ENCODE assay signal across 8 cellular contexts in the genomic region with DNA sequence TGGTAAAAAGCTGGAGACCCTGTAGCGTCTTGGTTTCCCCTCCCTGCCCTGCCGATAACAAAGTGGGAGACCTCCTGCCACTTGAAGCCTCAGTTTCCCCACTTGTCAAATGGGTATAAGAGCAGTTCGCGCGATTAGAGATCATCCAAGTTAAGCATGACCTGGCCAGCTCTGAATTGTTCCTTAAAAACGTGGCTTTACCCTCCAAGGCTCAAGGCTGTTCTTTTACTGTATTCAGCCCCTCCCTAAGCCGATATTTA. TPM values are rescaled to one million over a fixed set of nuclear protein-coding genes. Genes with fewer than 3 reads are reported as not detected.
A peak's percentile ranks its signal among the peaks of the same experiment; 100 is the strongest.
DNase-seq lines count a peak whose midpoint lies in the region; ATAC-seq and TF ChIP-seq lines count a peak whose summit lies in the region.

No MANE protein-coding gene starts in this region.

- CTCF ChIA-PET in CD4-positive, alpha-beta T cell (lab: Charles Lee), result interaction anchor here (0.5 to 4.6 kb wide), 7 partner anchors 11 to 105 kb away, joined by 3 to 38 read pairs (median 5); a partner anchor contains a TSS

- no peaks in the 10 kb centered on the region for H3K27me3 Mint-ChIP-seq in CD4-positive, alpha-beta T cell

- intact Hi-C loops in CD4-positive, alpha-beta T cell (cut with DNase I, micrococcal nuclease), result loop anchor here (1.0 to 5.0 kb wide), 3 partner anchors 11 to 43 kb away; a partner anchor contains a TSS
- intact Hi-C loops in breast epithelium (cut with DNase I; ENCODE audit: low total_unique reads), result no loop called here

- peak overlapping the region; percentile 38 for H3K27ac ChIP-seq in CD4-positive, alpha-beta T cell (ENCODE audit: low read depth, low read length)
- H3K27ac ChIP-seq in breast epithelium, result peak overlapping the region; percentile 86 to 95
- H3K27ac ChIP-seq in muscle layer of duodenum (ENCODE audit: low read length), result peak overlapping the region; percentile 83

- peaks cover 51% of the 10 kb centered on the region for H3K79me2 ChIP-seq in Loucy (ENCODE audit: insufficient read depth, low read length)

- no peak for TF ChIP-seq POLR2A in breast epithelium (IDR thresholded peaks at IDR 0.05)

- peak overlapping the region; percentile 99 for H3K9ac ChIP-seq in Loucy (ENCODE audit: low read depth, low read length, poor library complexity, severe bottlenecking)

- peak overlapping the region; percentile 98 for H3K4me3 Mint-ChIP-seq in CD4-positive, alpha-beta T cell

- H3K27ac Mint-ChIP-seq in CD4-positive, alpha-beta T cell, result peak overlapping the region; percentile 89

- H3K4me3 ChIP-seq in Loucy (ENCODE audit: low read length, poor library complexity, severe bottlenecking) (peak overlapping the region; percentile 94), breast epithelium (peak overlapping the region; percentile 77 to 97 (median 81)), muscle layer of duodenum (ENCODE audit: low read depth in 1 of 2, low read length in 2 of 2) (peak overlapping the region; percentile 71 to 77)

- H3K4me2 ChIP-seq in Loucy (ENCODE audit: low read depth, low read length, poor library complexity, severe bottlenecking), result peak overlapping the region; percentile 95

- no peaks in the 10 kb centered on the region for H3K9me3 Mint-ChIP-seq in CD4-positive, alpha-beta T cell

- DNase-seq in CD4-positive, alpha-beta T cell, result no peak
- no peak for DNase-seq in breast epithelium (ENCODE audit: low spot score in 2 of 2)
- no peak for DNase-seq in cerebellar nuclear complex (lab: John Stamatoyannopoulos, UW)
- no peak for DNase-seq in NCI-H1694 treated with DMSO at 0.1 percent for 48 hours (lab: John Stamatoyannopoulos, UW)
- DNase-seq in GF-D8 (lab: John Stamatoyannopoulos, UW), result no peak

- POLR2A ChIA-PET in CD4-positive, alpha-beta T cell (lab: Charles Lee), result interaction anchor here (0.5 to 7.0 kb wide), 12 partner anchors 10 to 664 kb away, joined by 3 to 79 read pairs (median 4); a partner anchor contains a TSS

- peaks cover 18% of the 10 kb centered on the region; the same call in 1 of the 2 replicates for H3K36me3 ChIP-seq in Loucy (ENCODE audit: insufficient read depth, low read length)
- no peaks in the 10 kb centered on the region for H3K36me3 ChIP-seq in breast epithelium
- peaks cover 7 to 16% of the 10 kb centered on the region in 2 donors for H3K36me3 ChIP-seq in muscle layer of duodenum (ENCODE audit: control insufficient read depth in 1 of 2, insufficient read depth in 2 of 2, low read length in 2 of 2)

- TF ChIP-seq CTCF in CD4-positive, alpha-beta T cell (IDR thresholded peaks at IDR 0.05), result no peak
- no peak for TF ChIP-seq CTCF in Loucy (conservative IDR thresholded peaks at IDR 0.05; ENCODE audit: low read length)
- TF ChIP-seq CTCF in breast epithelium (IDR thresholded peaks at IDR 0.05), result no peak

- H4K20me1 ChIP-seq in Loucy (ENCODE audit: insufficient read depth, low read length, poor library complexity, severe bottlenecking), result peaks cover 32% of the 10 kb centered on the region

- no peaks in the 10 kb centered on the region for H3K9me3 ChIP-seq in CD4-positive, alpha-beta T cell (ENCODE audit: control insufficient read depth, low read length)
- H3K9me3 ChIP-seq in Loucy (ENCODE audit: insufficient read depth, low read depth, low read length) (no peaks in the 10 kb centered on the region), breast epithelium (no peaks in the 10 kb centered on the region), muscle layer of duodenum (ENCODE audit: control insufficient read depth in 1 of 2, low read length in 2 of 2) (no peaks in the 10 kb centered on the region)

- no peaks in the 10 kb centered on the region for H3K27me3 ChIP-seq in CD4-positive, alpha-beta T cell (ENCODE audit: control insufficient read depth, insufficient read depth, low read length)
- H3K27me3 ChIP-seq in Loucy (ENCODE audit: insufficient read depth, low read length, poor library complexity, severe bottlenecking) (no peaks in the 10 kb centered on the region), breast epithelium (no peaks in the 10 kb centered on the region), muscle layer of duodenum (ENCODE audit: low read depth, low read length) (no peaks in the 10 kb centered on the region)

- H3F3A ChIP-seq in Loucy (ENCODE audit: low read depth), result no peaks in the 10 kb centered on the region

- peak overlapping the region; percentile 88 for H2AFZ ChIP-seq in Loucy (ENCODE audit: low read length)

- H3K9me2 ChIP-seq in Loucy (replicated peaks; ENCODE audit: low read depth, low read length), result no peaks in the 10 kb centered on the region

- no peak for ATAC-seq in CD4-positive, alpha-beta T cell (ENCODE audit: poor library complexity)
- ATAC-seq in HG02610 (IDR thresholded peaks at IDR 0.05; ENCODE audit: unreplicated experiment), result no peak

- H3K4me1 ChIP-seq in Loucy (ENCODE audit: insufficient read depth, low read length, poor library complexity, severe bottlenecking) (peaks cover 26% of the 10 kb centered on the region), breast epithelium (peaks cover 0 to 4% of the 10 kb centered on the region in 2 donors), muscle layer of duodenum (ENCODE audit: control insufficient read depth in 1 of 2, insufficient read depth in 2 of 2, low read length in 2 of 2) (peaks cover 6 to 38% of the 10 kb centered on the region in 2 donors)

- H3K36me3 Mint-ChIP-seq in CD4-positive, alpha-beta T cell (ENCODE audit: low read depth), result peaks cover 43% of the 10 kb centered on the region

- peaks cover 47% of the 10 kb centered on the region for H3K4me1 Mint-ChIP-seq in CD4-positive, alpha-beta T cell (ENCODE audit: low read depth)

RNA-seq across cellular contexts. Expression of a gene that starts 0.4 kb away (rescaled TPM):
- total RNA-seq in CD4-positive, alpha-beta T cell, result 10 to 100 TPM; 47.3 to 47.4 TPM
- 10 to 100 TPM; 46.0 to 73.0 (median 70.8) TPM for total RNA-seq in breast epithelium

RNA-seq across cellular contexts. Expression of a gene that starts 11.2 kb away (rescaled TPM):
- 100 to 1,000 TPM; 194 to 201 TPM for total RNA-seq in CD4-positive, alpha-beta T cell
- total RNA-seq in breast epithelium, result 100 to 1,000 TPM; 319 to 409 (median 370) TPM

RNA-seq across cellular contexts. Expression of a gene that starts 14.0 kb away (rescaled TPM):
- 10 to 100 TPM; 13.9 to 14.5 TPM for total RNA-seq in CD4-positive, alpha-beta T cell
- 10 to 100 TPM; 50.8 to 64.6 (median 62.6) TPM for total RNA-seq in breast epithelium

RNA-seq across cellular contexts. Expression of a gene that starts 26.9 kb away (rescaled TPM):
- 1 to 10 TPM; 2.2 to 2.4 TPM for total RNA-seq in CD4-positive, alpha-beta T cell
- 10 to 100 TPM in 1 of 3 donors, 1 to 10 TPM in 2; 4.8 to 13.8 (median 8.5) TPM for total RNA-seq in breast epithelium

RNA-seq across cellular contexts. Expression of a gene that starts 28.3 kb away (rescaled TPM):
- not detected for total RNA-seq in CD4-positive, alpha-beta T cell
- not detected for total RNA-seq in breast epithelium

Comparison
In these comparisons a context has a peak if more than half of its experiments do, and no peak if none do; other contexts are left out.
1. H3K27ac ChIP-seq: peak in every context shown above with its lines; median percentile 90 in breast epithelium; 83 in muscle layer of duodenum; 38 in CD4-positive, alpha-beta T cell.